ENCODE assay signal across 1 cellular context in the genomic region with DNA sequence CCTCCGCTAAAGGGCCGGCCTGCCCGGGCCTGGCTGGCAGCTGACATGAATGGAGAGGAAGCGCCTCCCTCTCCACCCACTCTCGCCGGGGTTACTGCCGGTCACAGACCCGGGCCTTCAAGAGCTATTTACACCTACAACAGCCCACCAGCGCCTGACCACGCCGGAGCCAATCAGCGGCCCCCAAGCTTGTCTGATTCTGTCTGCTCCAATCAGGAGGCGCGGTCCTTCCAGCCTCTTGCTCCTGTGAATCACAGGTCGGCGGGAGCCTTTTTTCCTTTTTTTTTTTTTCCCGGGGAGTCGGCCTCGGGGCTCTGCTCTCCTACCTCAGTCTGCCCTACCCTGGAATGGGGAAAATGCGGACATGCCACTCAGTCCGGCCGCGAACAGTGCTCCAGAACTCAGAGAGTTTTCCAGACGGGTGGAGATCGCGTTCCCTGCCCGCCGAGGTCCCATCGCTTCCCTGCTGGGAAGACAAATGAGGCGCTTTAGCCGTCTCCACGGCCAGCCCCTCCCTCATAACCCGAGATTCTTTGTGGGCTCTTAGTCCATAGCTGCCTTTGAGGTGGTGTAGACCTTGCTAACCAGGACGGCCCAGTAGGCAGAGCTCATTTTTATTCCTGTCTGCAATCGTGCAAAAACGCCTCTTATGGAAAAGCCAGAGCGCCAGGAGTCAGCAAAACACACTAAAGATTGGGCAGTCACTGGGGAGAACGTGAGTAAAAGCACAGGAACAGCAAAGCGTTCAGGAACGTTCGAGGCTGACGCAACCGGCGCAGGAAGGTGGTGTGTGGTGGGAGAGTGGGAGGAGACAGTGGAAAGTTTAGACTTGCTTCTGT.
TF ChIP-seq lines count a peak whose summit lies in the region.

No MANE protein-coding gene starts in this region.

TF ChIP-seq in HEK293, 187 proteins besides CTCF, POLR2A, EP300 and RAD21 (continued from another document):
- no peak for TF ChIP-seq ZNF596 (tag by site-specific recombination; IDR thresholded peaks at IDR 0.05)
- no peak for TF ChIP-seq ZNF416 (tag by site-specific recombination; IDR thresholded peaks at IDR 0.05)
- peak; percentile 71 for TF ChIP-seq SP7 (tag by site-specific recombination; IDR thresholded peaks at IDR 0.05)
- TF ChIP-seq FEZF1 (tag by site-specific recombination; IDR thresholded peaks at IDR 0.05) = peak; percentile 5; the same call in 1 of the 2 replicates
- TF ChIP-seq, protein P1, sequence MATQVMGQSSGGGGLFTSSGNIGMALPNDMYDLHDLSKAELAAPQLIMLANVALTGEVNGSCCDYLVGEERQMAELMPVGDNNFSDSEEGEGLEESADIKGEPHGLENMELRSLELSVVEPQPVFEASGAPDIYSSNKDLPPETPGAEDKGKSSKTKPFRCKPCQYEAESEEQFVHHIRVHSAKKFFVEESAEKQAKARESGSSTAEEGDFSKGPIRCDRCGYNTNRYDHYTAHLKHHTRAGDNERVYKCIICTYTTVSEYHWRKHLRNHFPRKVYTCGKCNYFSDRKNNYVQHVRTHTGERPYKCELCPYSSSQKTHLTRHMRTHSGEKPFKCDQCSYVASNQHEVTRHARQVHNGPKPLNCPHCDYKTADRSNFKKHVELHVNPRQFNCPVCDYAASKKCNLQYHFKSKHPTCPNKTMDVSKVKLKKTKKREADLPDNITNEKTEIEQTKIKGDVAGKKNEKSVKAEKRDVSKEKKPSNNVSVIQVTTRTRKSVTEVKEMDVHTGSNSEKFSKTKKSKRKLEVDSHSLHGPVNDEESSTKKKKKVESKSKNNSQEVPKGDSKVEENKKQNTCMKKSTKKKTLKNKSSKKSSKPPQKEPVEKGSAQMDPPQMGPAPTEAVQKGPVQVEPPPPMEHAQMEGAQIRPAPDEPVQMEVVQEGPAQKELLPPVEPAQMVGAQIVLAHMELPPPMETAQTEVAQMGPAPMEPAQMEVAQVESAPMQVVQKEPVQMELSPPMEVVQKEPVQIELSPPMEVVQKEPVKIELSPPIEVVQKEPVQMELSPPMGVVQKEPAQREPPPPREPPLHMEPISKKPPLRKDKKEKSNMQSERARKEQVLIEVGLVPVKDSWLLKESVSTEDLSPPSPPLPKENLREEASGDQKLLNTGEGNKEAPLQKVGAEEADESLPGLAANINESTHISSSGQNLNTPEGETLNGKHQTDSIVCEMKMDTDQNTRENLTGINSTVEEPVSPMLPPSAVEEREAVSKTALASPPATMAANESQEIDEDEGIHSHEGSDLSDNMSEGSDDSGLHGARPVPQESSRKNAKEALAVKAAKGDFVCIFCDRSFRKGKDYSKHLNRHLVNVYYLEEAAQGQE (tag by site-specific recombination; IDR thresholded peaks at IDR 0.05) = 0 out of 2 replicates have a peak, but pooled peaks have one; percentile 44
- TF ChIP-seq, protein P2, sequence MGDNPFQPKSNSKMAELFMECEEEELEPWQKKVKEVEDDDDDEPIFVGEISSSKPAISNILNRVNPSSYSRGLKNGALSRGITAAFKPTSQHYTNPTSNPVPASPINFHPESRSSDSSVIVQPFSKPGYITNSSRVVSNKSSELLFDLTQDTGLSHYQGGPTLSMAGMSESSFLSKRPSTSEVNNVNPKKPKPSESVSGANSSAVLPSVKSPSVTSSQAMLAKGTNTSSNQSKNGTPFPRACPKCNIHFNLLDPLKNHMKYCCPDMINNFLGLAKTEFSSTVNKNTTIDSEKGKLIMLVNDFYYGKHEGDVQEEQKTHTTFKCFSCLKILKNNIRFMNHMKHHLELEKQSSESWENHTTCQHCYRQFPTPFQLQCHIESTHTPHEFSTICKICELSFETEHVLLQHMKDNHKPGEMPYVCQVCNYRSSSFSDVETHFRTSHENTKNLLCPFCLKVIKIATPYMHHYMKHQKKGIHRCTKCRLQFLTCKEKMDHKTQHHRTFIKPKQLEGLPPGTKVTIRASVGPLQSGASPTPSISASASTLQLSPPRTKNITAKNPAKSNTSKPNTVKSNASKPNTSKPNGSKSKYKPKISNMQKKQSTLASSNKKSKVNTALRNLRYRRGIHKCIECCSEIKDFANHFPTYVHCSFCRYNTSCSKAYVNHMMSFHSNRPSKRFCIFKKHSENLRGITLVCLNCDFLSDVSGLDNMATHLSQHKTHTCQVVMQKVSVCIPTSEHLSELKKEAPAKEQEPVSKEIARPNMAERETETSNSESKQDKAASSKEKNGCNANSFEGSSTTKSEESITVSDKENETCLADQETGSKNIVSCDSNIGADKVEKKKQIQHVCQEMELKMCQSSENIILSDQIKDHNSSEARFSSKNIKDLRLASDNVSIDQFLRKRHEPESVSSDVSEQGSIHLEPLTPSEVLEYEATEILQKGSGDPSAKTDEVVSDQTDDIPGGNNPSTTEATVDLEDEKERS (tag by site-specific recombination; IDR thresholded peaks at IDR 0.05) = no peak
- no peak for TF ChIP-seq ZNF121 (tag by site-specific recombination; IDR thresholded peaks at IDR 0.05)
- peak; percentile 52; the same call in 1 of the 2 replicates for TF ChIP-seq KLF7 (tag by site-specific recombination; IDR thresholded peaks at IDR 0.05; ENCODE audit: borderline replicate concordance)
- no peak for TF ChIP-seq ZNF404 (tag by site-specific recombination; IDR thresholded peaks at IDR 0.05)
- TF ChIP-seq, protein P3, sequence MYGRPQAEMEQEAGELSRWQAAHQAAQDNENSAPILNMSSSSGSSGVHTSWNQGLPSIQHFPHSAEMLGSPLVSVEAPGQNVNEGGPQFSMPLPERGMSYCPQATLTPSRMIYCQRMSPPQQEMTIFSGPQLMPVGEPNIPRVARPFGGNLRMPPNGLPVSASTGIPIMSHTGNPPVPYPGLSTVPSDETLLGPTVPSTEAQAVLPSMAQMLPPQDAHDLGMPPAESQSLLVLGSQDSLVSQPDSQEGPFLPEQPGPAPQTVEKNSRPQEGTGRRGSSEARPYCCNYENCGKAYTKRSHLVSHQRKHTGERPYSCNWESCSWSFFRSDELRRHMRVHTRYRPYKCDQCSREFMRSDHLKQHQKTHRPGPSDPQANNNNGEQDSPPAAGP (tag by site-specific recombination; IDR thresholded peaks at IDR 0.05) = 0 out of 2 replicates have a peak, but pooled peaks have one; percentile 13
- no peak for TF ChIP-seq ZNF785 (tag by site-specific recombination; IDR thresholded peaks at IDR 0.05)
- TF ChIP-seq ZNF423 (tag by site-specific recombination; IDR thresholded peaks at IDR 0.05) = 0 out of 2 replicates have a peak, but pooled peaks have one; percentile 46
- TF ChIP-seq, protein P4, sequence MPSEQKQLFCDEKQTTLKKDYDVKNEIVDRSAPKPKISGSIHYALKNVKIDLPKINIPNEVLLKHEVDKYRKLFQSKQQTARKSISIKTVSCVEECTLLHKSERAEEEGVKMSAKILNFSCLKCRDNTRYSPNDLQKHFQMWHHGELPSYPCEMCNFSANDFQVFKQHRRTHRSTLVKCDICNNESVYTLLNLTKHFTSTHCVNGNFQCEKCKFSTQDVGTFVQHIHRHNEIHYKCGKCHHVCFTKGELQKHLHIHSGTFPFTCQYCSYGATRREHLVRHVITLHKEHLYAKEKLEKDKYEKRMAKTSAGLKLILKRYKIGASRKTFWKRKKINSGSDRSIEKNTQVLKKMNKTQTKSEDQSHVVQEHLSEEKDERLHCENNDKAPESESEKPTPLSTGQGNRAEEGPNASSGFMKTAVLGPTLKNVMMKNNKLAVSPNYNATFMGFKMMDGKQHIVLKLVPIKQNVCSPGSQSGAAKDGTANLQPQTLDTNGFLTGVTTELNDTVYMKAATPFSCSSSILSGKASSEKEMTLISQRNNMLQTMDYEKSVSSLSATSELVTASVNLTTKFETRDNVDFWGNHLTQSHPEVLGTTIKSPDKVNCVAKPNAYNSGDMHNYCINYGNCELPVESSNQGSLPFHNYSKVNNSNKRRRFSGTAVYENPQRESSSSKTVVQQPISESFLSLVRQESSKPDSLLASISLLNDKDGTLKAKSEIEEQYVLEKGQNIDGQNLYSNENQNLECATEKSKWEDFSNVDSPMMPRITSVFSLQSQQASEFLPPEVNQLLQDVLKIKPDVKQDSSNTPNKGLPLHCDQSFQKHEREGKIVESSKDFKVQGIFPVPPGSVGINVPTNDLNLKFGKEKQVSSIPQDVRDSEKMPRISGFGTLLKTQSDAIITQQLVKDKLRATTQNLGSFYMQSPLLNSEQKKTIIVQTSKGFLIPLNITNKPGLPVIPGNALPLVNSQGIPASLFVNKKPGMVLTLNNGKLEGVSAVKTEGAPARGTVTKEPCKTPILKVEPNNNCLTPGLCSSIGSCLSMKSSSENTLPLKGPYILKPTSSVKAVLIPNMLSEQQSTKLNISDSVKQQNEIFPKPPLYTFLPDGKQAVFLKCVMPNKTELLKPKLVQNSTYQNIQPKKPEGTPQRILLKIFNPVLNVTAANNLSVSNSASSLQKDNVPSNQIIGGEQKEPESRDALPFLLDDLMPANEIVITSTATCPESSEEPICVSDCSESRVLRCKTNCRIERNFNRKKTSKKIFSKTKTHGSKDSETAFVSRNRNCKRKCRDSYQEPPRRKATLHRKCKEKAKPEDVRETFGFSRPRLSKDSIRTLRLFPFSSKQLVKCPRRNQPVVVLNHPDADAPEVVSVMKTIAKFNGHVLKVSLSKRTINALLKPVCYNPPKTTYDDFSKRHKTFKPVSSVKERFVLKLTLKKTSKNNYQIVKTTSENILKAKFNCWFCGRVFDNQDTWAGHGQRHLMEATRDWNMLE (tag by site-specific recombination; conservative IDR thresholded peaks at IDR 0.05; ENCODE audit: low read depth) = peak; percentile 55
- peak; percentile 44; the same call in 1 of the 2 replicates for TF ChIP-seq ZNF660 (tag by site-specific recombination; IDR thresholded peaks at IDR 0.05)
- peak; percentile 93 for TF ChIP-seq ZFHX2 (tag by site-specific recombination; conservative IDR thresholded peaks at IDR 0.05)
- TF ChIP-seq, protein P5, sequence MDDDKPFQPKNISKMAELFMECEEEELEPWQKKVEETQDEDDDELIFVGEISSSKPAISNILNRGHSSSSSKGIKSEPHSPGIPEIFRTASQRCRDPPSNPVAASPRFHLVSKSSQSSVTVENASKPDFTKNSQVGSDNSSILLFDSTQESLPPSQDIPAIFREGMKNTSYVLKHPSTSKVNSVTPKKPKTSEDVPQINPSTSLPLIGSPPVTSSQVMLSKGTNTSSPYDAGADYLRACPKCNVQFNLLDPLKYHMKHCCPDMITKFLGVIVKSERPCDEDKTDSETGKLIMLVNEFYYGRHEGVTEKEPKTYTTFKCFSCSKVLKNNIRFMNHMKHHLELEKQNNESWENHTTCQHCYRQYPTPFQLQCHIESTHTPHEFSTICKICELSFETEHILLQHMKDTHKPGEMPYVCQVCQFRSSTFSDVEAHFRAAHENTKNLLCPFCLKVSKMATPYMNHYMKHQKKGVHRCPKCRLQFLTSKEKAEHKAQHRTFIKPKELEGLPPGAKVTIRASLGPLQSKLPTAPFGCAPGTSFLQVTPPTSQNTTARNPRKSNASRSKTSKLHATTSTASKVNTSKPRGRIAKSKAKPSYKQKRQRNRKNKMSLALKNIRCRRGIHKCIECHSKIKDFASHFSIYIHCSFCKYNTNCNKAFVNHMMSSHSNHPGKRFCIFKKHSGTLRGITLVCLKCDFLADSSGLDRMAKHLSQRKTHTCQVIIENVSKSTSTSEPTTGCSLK (tag by site-specific recombination; IDR thresholded peaks at IDR 0.05) = no peak
- peak; percentile 94 for TF ChIP-seq ZNF341 (tag by site-specific recombination; IDR thresholded peaks at IDR 0.05; ENCODE audit: low read depth)
- TF ChIP-seq HOXA7 (CRISPR knock-in tag; IDR thresholded peaks at IDR 0.05; ENCODE audit: borderline replicate concordance) = no peak
- TF ChIP-seq ZNF610 (tag by site-specific recombination; IDR thresholded peaks at IDR 0.05; ENCODE audit: borderline replicate concordance) = 0 out of 2 replicates have a peak, but pooled peaks have one; percentile 60
- TF ChIP-seq TRIM28 (IDR thresholded peaks at IDR 0.05; ENCODE audit: borderline replicate concordance, low read length) = peak; percentile 88; the same call in 1 of the 2 replicates
- TF ChIP-seq ZNF433 (tag by site-specific recombination; IDR thresholded peaks at IDR 0.05; ENCODE audit: low read depth) = no peak
- TF ChIP-seq, protein P6, sequence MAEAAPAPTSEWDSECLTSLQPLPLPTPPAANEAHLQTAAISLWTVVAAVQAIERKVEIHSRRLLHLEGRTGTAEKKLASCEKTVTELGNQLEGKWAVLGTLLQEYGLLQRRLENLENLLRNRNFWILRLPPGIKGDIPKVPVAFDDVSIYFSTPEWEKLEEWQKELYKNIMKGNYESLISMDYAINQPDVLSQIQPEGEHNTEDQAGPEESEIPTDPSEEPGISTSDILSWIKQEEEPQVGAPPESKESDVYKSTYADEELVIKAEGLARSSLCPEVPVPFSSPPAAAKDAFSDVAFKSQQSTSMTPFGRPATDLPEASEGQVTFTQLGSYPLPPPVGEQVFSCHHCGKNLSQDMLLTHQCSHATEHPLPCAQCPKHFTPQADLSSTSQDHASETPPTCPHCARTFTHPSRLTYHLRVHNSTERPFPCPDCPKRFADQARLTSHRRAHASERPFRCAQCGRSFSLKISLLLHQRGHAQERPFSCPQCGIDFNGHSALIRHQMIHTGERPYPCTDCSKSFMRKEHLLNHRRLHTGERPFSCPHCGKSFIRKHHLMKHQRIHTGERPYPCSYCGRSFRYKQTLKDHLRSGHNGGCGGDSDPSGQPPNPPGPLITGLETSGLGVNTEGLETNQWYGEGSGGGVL (tag by site-specific recombination; IDR thresholded peaks at IDR 0.05) = peak; percentile 72
- peak; percentile 93 for TF ChIP-seq OSR2 (tag by site-specific recombination; IDR thresholded peaks at IDR 0.05)
- TF ChIP-seq ZNF548 (tag by site-specific recombination; IDR thresholded peaks at IDR 0.05) = no peak
